In the genomic region with DNA sequence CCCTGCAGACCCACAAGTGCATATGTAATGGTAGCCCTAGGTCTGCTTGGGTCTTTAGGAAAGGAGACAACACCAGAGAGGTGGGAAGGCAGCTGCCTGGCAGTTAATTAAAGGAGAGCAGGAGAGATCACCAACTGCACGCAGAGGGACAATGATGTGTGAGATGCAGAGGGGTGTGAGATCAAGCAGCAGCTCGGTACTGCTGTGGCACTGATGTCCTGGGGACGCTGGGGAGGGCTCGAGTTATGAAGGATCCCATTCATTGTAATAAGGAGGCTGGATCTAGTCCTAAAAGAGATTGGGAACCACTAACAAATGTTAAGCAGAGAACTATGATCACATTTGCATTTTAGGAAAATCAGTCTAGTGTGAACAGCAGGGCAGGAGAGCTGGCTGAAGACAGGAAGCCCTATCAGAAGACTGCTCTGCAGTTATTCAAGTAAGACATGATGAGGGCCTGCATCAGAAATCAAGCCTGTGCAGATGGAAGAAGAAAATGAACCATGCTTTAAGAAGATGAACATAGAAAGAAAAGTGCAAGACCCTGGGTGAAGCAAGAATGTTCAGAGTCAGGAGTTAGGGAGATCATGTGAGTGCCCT, we compare ENCODE assay signal across 18 cellular contexts.
DNase-seq lines count a peak whose midpoint lies in the region; FAIRE-seq and TF ChIP-seq lines count a peak whose summit lies in the region.
"Had no signal": no experiment of that assay in that cellular context is flagged by ENCODE, and none has a peak within 500 bp of the region (broad histone marks: within the 10 kb centered on the region; RNA-seq: fewer than 3 reads in every experiment).

No MANE protein-coding gene starts in this region.

- H3K4me3 Mint-ChIP-seq in endodermal cell: no peak overlapping the region
- H3K4me3 Mint-ChIP-seq: CD14-positive monocyte, HFFc6 had no signal

- H3K79me2 ChIP-seq in osteoblast (ENCODE audit: insufficient read depth, low read length): no peaks in the 10 kb centered on the region

- peaks cover 12% of the 10 kb centered on the region for H3K9me3 ChIP-seq in BLaER1
- H3K9me3 ChIP-seq in endodermal cell (ENCODE audit: control insufficient read depth, low read length): peaks cover 5% of the 10 kb centered on the region
- H3K9me3 ChIP-seq in osteoblast (ENCODE audit: low read depth, low read length): peaks cover 4% of the 10 kb centered on the region
- H3K9me3 ChIP-seq in testis: no peaks in the 10 kb centered on the region

- H3K27ac Mint-ChIP-seq in endodermal cell: no peak overlapping the region
- H3K27ac Mint-ChIP-seq: HFFc6 had no signal

- intact Hi-C loops in testis (cut with DNase I; ENCODE audit: low total_unique reads): no loop called here

- peak; percentile 18 for FAIRE-seq in bronchial epithelial cell (lab: Jason Lieb, UNC)
- FAIRE-seq: H1 had no signal

- TF ChIP-seq CTCF in bronchial epithelial cell (IDR thresholded peaks at IDR 0.05; ENCODE audit: insufficient read depth, low read length, severe bottlenecking): no peak
- TF ChIP-seq CTCF in endodermal cell (conservative IDR thresholded peaks at IDR 0.05): no peak
- no peak for TF ChIP-seq CTCF in osteoblast (IDR thresholded peaks at IDR 0.05; ENCODE audit: extremely low read depth, low read depth, low read length)
- no peak for TF ChIP-seq CTCF in testis (IDR thresholded peaks at IDR 0.05)

- H3K27ac ChIP-seq in BLaER1: peak overlapping the region; percentile 78
- no peak overlapping the region for H3K27ac ChIP-seq in endodermal cell (ENCODE audit: low read depth, low read length)
- no peak overlapping the region for H3K27ac ChIP-seq in osteoblast (ENCODE audit: low read depth, low read length)
- H3K27ac ChIP-seq in testis: no peak overlapping the region
- H3K27ac ChIP-seq: SJSA1 had no signal

- H3K36me3 Mint-ChIP-seq in endodermal cell (ENCODE audit: low read depth): peaks cover 4% of the 10 kb centered on the region

- peaks cover 5% of the 10 kb centered on the region for H3K9me3 Mint-ChIP-seq in endodermal cell
- H3K9me3 Mint-ChIP-seq: HFFc6 had no signal

- H3K27me3 Mint-ChIP-seq in endodermal cell (ENCODE audit: insufficient read depth): peaks cover 36% of the 10 kb centered on the region

- H3K9ac ChIP-seq in BLaER1: peak overlapping the region; percentile 65
- no peak overlapping the region for H3K9ac ChIP-seq in endodermal cell (ENCODE audit: extremely low read depth, low read length, poor library complexity, severe bottlenecking)

- H3K4me2 ChIP-seq in BLaER1 (peak overlapping the region; percentile 68), osteoblast (ENCODE audit: insufficient read depth, low read length) (no peak overlapping the region)

- H3K36me3 ChIP-seq in BLaER1 (no peaks in the 10 kb centered on the region), bronchial epithelial cell (ENCODE audit: control insufficient read depth, insufficient read depth, low read length) (no peaks in the 10 kb centered on the region), endodermal cell (ENCODE audit: control insufficient read depth, insufficient read depth, low read length) (no peaks in the 10 kb centered on the region), osteoblast (ENCODE audit: insufficient read depth, low read length) (no peaks in the 10 kb centered on the region), testis (ENCODE audit: low read depth, missing control alignments) (no peaks in the 10 kb centered on the region)
- H3K36me3 ChIP-seq: SJSA1 had no signal

- peaks cover 29% of the 10 kb centered on the region for H3K4me1 ChIP-seq in BLaER1
- H3K4me1 ChIP-seq in endodermal cell (ENCODE audit: control insufficient read depth, insufficient read depth, low read length): no peaks in the 10 kb centered on the region
- no peaks in the 10 kb centered on the region for H3K4me1 ChIP-seq in osteoblast (ENCODE audit: insufficient read depth, low read length)
- H3K4me1 ChIP-seq in testis: no peaks in the 10 kb centered on the region
- H3K4me1 ChIP-seq: SJSA1 had no signal

- TF ChIP-seq POLR2A in testis (IDR thresholded peaks at IDR 0.05): no peak

- H3K4me3 ChIP-seq in BLaER1 (no peak overlapping the region), bronchial epithelial cell (ENCODE audit: low read depth, low read length) (no peak overlapping the region), endodermal cell (ENCODE audit: low read length) (no peak overlapping the region), osteoblast (ENCODE audit: insufficient read depth, low read length) (no peak overlapping the region), testis (no peak overlapping the region)
- H3K4me3 ChIP-seq: SJSA1 had no signal

- WGBS in endodermal cell (ENCODE audit: insufficient coverage in 1 of 2, insufficient read length in 1 of 2), 2 experiments: 79 to 91% methylated on average over 4 of the region's 4 CpGs
- WGBS in testis, 2 donors: 88 to 92% methylated on average over 4 of the region's 4 CpGs

- DNase-seq in NAMALWA (ENCODE audit: low spot score): peak; percentile 48
- DNase-seq in bronchial epithelial cell (ENCODE audit: low read depth): no peak
- peak; percentile 29 for DNase-seq in pons (ENCODE audit: low spot score)
- no peak for DNase-seq in dedifferentiated amniotic fluid mesenchymal stem cell (ENCODE audit: extremely low spot score)
- no peak for DNase-seq in endodermal cell
- DNase-seq in osteoblast (ENCODE audit: insufficient read length, low spot score, missing footprints): no peak
- DNase-seq in testis: no peak
- DNase-seq: COR-L47, EL, HFFc6, MV-4-11, NCI-H1436, NCI-H2029 treated with DMSO at 0.1 percent for 48 hours, NCI-H82 had no signal

- H3K27me3 ChIP-seq in BLaER1 (no peaks in the 10 kb centered on the region), bronchial epithelial cell (ENCODE audit: control insufficient read depth, insufficient read depth, low read length) (no peaks in the 10 kb centered on the region), endodermal cell (ENCODE audit: control insufficient read depth, insufficient read depth, low read length, poor library complexity, severe bottlenecking) (peaks cover 11% of the 10 kb centered on the region), osteoblast (ENCODE audit: insufficient read depth, low read length) (no peaks in the 10 kb centered on the region), testis (no peaks in the 10 kb centered on the region)
- H3K27me3 ChIP-seq: SJSA1 had no signal

- H3K4me1 Mint-ChIP-seq in endodermal cell: peaks cover 5% of the 10 kb centered on the region

- no peak overlapping the region for H2AFZ ChIP-seq in osteoblast (ENCODE audit: low read length)

- H4K20me1 ChIP-seq in BLaER1: no peaks in the 10 kb centered on the region
- no peaks in the 10 kb centered on the region for H4K20me1 ChIP-seq in osteoblast (ENCODE audit: insufficient read depth, low read length)

Comparison
In these comparisons a context has a peak if more than half of its experiments do, and no peak if none do; other contexts are left out.
1. DNase-seq: peak in NAMALWA (single experiment) and pons (single experiment); none in bronchial epithelial cell (single experiment), dedifferentiated amniotic fluid mesenchymal stem cell (single experiment), endodermal cell (single experiment), osteoblast (single experiment) and testis (single experiment).